In genomic region chr16:87946596-87947350, GRCh38 we compare ENCODE assay signal across 1 cellular context.
TF ChIP-seq lines count a peak whose summit lies in the region.

No MANE protein-coding gene starts in this region.

TF ChIP-seq in K562, 482 proteins besides CTCF, POLR2A, EP300 and RAD21:
- TF ChIP-seq POLR2AphosphoS5 (IDR thresholded peaks at IDR 0.05; ENCODE audit: control insufficient read depth, insufficient read depth, low read depth, low read length) (no peak), MED1 (CRISPR knock-in tag; IDR thresholded peaks at IDR 0.05; ENCODE audit: borderline replicate concordance) (no peak), FOXM1 (IDR thresholded peaks at IDR 0.05; ENCODE audit: low read depth) (no peak), FOXM1 (CRISPR knock-in tag; IDR thresholded peaks at IDR 0.05; ENCODE audit: low read depth) (no peak), ZBTB12 (CRISPR knock-in tag; IDR thresholded peaks at IDR 0.05) (no peak), KDM2B (CRISPR knock-in tag; IDR thresholded peaks at IDR 0.05) (no peak), CREB1 (IDR thresholded peaks at IDR 0.05) (no peak), CREB1 (CRISPR knock-in tag; IDR thresholded peaks at IDR 0.05) (no peak), FUS (optimal IDR thresholded peaks at IDR 0.05; ENCODE audit: low read depth, low read length) (no peak)
- TF ChIP-seq, protein P1, sequence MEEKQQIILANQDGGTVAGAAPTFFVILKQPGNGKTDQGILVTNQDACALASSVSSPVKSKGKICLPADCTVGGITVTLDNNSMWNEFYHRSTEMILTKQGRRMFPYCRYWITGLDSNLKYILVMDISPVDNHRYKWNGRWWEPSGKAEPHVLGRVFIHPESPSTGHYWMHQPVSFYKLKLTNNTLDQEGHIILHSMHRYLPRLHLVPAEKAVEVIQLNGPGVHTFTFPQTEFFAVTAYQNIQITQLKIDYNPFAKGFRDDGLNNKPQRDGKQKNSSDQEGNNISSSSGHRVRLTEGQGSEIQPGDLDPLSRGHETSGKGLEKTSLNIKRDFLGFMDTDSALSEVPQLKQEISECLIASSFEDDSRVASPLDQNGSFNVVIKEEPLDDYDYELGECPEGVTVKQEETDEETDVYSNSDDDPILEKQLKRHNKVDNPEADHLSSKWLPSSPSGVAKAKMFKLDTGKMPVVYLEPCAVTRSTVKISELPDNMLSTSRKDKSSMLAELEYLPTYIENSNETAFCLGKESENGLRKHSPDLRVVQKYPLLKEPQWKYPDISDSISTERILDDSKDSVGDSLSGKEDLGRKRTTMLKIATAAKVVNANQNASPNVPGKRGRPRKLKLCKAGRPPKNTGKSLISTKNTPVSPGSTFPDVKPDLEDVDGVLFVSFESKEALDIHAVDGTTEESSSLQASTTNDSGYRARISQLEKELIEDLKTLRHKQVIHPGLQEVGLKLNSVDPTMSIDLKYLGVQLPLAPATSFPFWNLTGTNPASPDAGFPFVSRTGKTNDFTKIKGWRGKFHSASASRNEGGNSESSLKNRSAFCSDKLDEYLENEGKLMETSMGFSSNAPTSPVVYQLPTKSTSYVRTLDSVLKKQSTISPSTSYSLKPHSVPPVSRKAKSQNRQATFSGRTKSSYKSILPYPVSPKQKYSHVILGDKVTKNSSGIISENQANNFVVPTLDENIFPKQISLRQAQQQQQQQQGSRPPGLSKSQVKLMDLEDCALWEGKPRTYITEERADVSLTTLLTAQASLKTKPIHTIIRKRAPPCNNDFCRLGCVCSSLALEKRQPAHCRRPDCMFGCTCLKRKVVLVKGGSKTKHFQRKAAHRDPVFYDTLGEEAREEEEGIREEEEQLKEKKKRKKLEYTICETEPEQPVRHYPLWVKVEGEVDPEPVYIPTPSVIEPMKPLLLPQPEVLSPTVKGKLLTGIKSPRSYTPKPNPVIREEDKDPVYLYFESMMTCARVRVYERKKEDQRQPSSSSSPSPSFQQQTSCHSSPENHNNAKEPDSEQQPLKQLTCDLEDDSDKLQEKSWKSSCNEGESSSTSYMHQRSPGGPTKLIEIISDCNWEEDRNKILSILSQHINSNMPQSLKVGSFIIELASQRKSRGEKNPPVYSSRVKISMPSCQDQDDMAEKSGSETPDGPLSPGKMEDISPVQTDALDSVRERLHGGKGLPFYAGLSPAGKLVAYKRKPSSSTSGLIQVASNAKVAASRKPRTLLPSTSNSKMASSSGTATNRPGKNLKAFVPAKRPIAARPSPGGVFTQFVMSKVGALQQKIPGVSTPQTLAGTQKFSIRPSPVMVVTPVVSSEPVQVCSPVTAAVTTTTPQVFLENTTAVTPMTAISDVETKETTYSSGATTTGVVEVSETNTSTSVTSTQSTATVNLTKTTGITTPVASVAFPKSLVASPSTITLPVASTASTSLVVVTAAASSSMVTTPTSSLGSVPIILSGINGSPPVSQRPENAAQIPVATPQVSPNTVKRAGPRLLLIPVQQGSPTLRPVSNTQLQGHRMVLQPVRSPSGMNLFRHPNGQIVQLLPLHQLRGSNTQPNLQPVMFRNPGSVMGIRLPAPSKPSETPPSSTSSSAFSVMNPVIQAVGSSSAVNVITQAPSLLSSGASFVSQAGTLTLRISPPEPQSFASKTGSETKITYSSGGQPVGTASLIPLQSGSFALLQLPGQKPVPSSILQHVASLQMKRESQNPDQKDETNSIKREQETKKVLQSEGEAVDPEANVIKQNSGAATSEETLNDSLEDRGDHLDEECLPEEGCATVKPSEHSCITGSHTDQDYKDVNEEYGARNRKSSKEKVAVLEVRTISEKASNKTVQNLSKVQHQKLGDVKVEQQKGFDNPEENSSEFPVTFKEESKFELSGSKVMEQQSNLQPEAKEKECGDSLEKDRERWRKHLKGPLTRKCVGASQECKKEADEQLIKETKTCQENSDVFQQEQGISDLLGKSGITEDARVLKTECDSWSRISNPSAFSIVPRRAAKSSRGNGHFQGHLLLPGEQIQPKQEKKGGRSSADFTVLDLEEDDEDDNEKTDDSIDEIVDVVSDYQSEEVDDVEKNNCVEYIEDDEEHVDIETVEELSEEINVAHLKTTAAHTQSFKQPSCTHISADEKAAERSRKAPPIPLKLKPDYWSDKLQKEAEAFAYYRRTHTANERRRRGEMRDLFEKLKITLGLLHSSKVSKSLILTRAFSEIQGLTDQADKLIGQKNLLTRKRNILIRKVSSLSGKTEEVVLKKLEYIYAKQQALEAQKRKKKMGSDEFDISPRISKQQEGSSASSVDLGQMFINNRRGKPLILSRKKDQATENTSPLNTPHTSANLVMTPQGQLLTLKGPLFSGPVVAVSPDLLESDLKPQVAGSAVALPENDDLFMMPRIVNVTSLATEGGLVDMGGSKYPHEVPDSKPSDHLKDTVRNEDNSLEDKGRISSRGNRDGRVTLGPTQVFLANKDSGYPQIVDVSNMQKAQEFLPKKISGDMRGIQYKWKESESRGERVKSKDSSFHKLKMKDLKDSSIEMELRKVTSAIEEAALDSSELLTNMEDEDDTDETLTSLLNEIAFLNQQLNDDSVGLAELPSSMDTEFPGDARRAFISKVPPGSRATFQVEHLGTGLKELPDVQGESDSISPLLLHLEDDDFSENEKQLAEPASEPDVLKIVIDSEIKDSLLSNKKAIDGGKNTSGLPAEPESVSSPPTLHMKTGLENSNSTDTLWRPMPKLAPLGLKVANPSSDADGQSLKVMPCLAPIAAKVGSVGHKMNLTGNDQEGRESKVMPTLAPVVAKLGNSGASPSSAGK (IDR thresholded peaks at IDR 0.05), result no peak
- TF ChIP-seq, protein P2, sequence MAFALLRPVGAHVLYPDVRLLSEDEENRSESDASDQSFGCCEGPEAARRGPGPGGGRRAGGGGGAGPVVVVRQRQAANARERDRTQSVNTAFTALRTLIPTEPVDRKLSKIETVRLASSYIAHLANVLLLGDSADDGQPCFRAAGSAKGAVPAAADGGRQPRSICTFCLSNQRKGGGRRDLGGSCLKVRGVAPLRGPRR (CRISPR knock-in tag; IDR thresholded peaks at IDR 0.05), result no peak
